In genomic region chr2:216560695-216561370, GRCh38 we compare ENCODE assay signal across 15 cellular contexts.
DNase-seq lines count a peak whose midpoint lies in the region; ATAC-seq and TF ChIP-seq lines count a peak whose summit lies in the region.
"Had no signal": no experiment of that assay in that cellular context is flagged by ENCODE, and none has a peak within 500 bp of the region (broad histone marks: within the 10 kb centered on the region; RNA-seq: fewer than 3 reads in every experiment).

No MANE protein-coding gene starts in this region.

- H3K4me3 ChIP-seq in cardiac fibroblast (replicated peaks in 1 of 2; ENCODE audit: low read depth in 2 of 2, low read length in 2 of 2) (no peak overlapping the region), spleen (no peak overlapping the region)

- no peaks in the 10 kb centered on the region for H3K9me3 ChIP-seq in spleen

- H3K4me1 ChIP-seq in spleen: peaks cover 0 to 8% (median 4%) of the 10 kb centered on the region in 6 donors
- H3K4me1 ChIP-seq: parathyroid adenoma had no signal

- no peaks in the 10 kb centered on the region for H3K9me3 Mint-ChIP-seq in HFFc6
- H3K9me3 Mint-ChIP-seq in stimulated activated memory B cell treated with anti-CD40 and anti-IgM and Interleukin-4, amounts not matched to agents 10 μg/mL and 1 μg/mL and 100 μg/mL, for 72 hours: peaks cover 2% of the 10 kb centered on the region
- H3K9me3 Mint-ChIP-seq: activated CD8-positive, alpha-beta T cell treated with anti-CD3 and anti-CD28 coated beads for 36 hours had no signal

- TF ChIP-seq POLR2A in spleen (IDR thresholded peaks at IDR 0.05): no peak

- peaks cover 13% of the 10 kb centered on the region for H3K27me3 Mint-ChIP-seq in HFFc6 (ENCODE audit: insufficient read depth)
- H3K27me3 Mint-ChIP-seq in stimulated activated memory B cell treated with anti-CD40 and anti-IgM and Interleukin-4, amounts not matched to agents 10 μg/mL and 1 μg/mL and 100 μg/mL, for 72 hours: peaks cover 71% of the 10 kb centered on the region
- H3K27me3 Mint-ChIP-seq: activated CD8-positive, alpha-beta T cell treated with anti-CD3 and anti-CD28 coated beads for 36 hours had no signal

- intact Hi-C loops in spleen (cut with DNase I; ENCODE audit: low total_unique reads): no loop called here

- H3K27ac Mint-ChIP-seq in HFFc6: peak overlapping the region; percentile 45; the same call in 1 of the 2 replicates
- H3K27ac Mint-ChIP-seq in stimulated activated memory B cell treated with anti-CD40 and anti-IgM and Interleukin-4, amounts not matched to agents 10 μg/mL and 1 μg/mL and 100 μg/mL, for 72 hours: no peak overlapping the region
- H3K27ac Mint-ChIP-seq: activated CD8-positive, alpha-beta T cell treated with anti-CD3 and anti-CD28 coated beads for 36 hours; stimulated activated naive B cell treated with anti-CD40 and anti-IgM and Interleukin-4, amounts not matched to agents 10 μg/mL and 1 μg/mL and 100 μg/mL, for 72 hours had no signal

- no peak for ATAC-seq in stimulated activated memory B cell treated with anti-CD40 and anti-IgM and Interleukin-4, amounts not matched to agents 10 μg/mL and 1 μg/mL and 100 μg/mL, for 72 hours
- ATAC-seq in HG03469 (IDR thresholded peaks at IDR 0.05; ENCODE audit: unreplicated experiment): no peak
- ATAC-seq: activated CD8-positive, alpha-beta T cell treated with anti-CD3 and anti-CD28 coated beads for 36 hours; HCT116; stimulated activated naive B cell treated with anti-CD40 and anti-IgM and Interleukin-4, amounts not matched to agents 10 μg/mL and 1 μg/mL and 100 μg/mL, for 72 hours had no signal

- WGBS in spleen, 5 donors: 72 to 85% (median 80%) methylated on average over 6 of the region's 6 CpGs

- peaks cover 25% of the 10 kb centered on the region for H3K4me1 Mint-ChIP-seq in HFFc6 (ENCODE audit: low read depth)
- H3K4me1 Mint-ChIP-seq in stimulated activated memory B cell treated with anti-CD40 and anti-IgM and Interleukin-4, amounts not matched to agents 10 μg/mL and 1 μg/mL and 100 μg/mL, for 72 hours: no peaks in the 10 kb centered on the region

- DNase-seq in HFFc6: peak; percentile 64
- DNase-seq in cardiac fibroblast (ENCODE audit: low read depth in 2 of 2): peak; percentile 67 to 87
- DNase-seq in mucosa of gallbladder (ENCODE audit: low spot score): peak; percentile 30
- no peak for DNase-seq in spleen
- no peak for DNase-seq in NCI-H2107 treated with DMSO at 0.1 percent for 48 hours (lab: John Stamatoyannopoulos, UW; ENCODE audit: unreplicated experiment)
- DNase-seq in NCI-H1417 (lab: John Stamatoyannopoulos, UW): no peak
- DNase-seq: activated CD8-positive, alpha-beta T cell treated with anti-CD3 and anti-CD28 coated beads for 36 hours; activated gamma-delta T cell; stimulated activated CD4-positive, alpha-beta T cell treated with anti-CD3 and anti-CD28 coated beads, Interleukin-2, amount 100 ng/mL, for 48 hours; stimulated activated naive B cell treated with anti-CD40 and anti-IgM and Interleukin-4, amounts not matched to agents 10 μg/mL and 1 μg/mL and 100 μg/mL, for 72 hours had no signal

- no peaks in the 10 kb centered on the region for H3K36me3 Mint-ChIP-seq in HFFc6 (ENCODE audit: low read depth)
- no peaks in the 10 kb centered on the region for H3K36me3 Mint-ChIP-seq in stimulated activated memory B cell treated with anti-CD40 and anti-IgM and Interleukin-4, amounts not matched to agents 10 μg/mL and 1 μg/mL and 100 μg/mL, for 72 hours

- peak overlapping the region in 7 of 8 donors; percentile 14 to 68 (median 61) for H3K27ac ChIP-seq in spleen
- H3K27ac ChIP-seq: C4-2B, parathyroid adenoma had no signal

- H3K4me3 Mint-ChIP-seq in HFFc6: no peak overlapping the region
- no peak overlapping the region for H3K4me3 Mint-ChIP-seq in stimulated activated memory B cell treated with anti-CD40 and anti-IgM and Interleukin-4, amounts not matched to agents 10 μg/mL and 1 μg/mL and 100 μg/mL, for 72 hours
- H3K4me3 Mint-ChIP-seq: activated CD8-positive, alpha-beta T cell treated with anti-CD3 and anti-CD28 coated beads for 36 hours; stimulated activated naive B cell treated with anti-CD40 and anti-IgM and Interleukin-4, amounts not matched to agents 10 μg/mL and 1 μg/mL and 100 μg/mL, for 72 hours had no signal

- TF ChIP-seq CTCF in HFFc6 (IDR thresholded peaks at IDR 0.05): no peak
- no peak for TF ChIP-seq CTCF in cardiac fibroblast (IDR thresholded peaks at IDR 0.05; ENCODE audit: low read depth, low read length)
- no peak for TF ChIP-seq CTCF in spleen (IDR thresholded peaks at IDR 0.05 in 8 of 11, conservative IDR thresholded peaks at IDR 0.05 in 3 of 11)

- no peaks in the 10 kb centered on the region for H3K36me3 ChIP-seq in spleen

- no peaks in the 10 kb centered on the region for H3K27me3 ChIP-seq in spleen (replicated peaks in 1 of 7)

Comparison
In these comparisons a context has a peak if more than half of its experiments do, and no peak if none do; other contexts are left out.
1. DNase-seq: peak in HFFc6 (single experiment), cardiac fibroblast (2 of 2) and mucosa of gallbladder (single experiment); none in spleen (single experiment), NCI-H2107 treated with DMSO at 0.1 percent for 48 hours (single experiment) and NCI-H1417 (0 of 3).